20 cellular contexts compared by ENCODE assay signal in the genomic region with DNA sequence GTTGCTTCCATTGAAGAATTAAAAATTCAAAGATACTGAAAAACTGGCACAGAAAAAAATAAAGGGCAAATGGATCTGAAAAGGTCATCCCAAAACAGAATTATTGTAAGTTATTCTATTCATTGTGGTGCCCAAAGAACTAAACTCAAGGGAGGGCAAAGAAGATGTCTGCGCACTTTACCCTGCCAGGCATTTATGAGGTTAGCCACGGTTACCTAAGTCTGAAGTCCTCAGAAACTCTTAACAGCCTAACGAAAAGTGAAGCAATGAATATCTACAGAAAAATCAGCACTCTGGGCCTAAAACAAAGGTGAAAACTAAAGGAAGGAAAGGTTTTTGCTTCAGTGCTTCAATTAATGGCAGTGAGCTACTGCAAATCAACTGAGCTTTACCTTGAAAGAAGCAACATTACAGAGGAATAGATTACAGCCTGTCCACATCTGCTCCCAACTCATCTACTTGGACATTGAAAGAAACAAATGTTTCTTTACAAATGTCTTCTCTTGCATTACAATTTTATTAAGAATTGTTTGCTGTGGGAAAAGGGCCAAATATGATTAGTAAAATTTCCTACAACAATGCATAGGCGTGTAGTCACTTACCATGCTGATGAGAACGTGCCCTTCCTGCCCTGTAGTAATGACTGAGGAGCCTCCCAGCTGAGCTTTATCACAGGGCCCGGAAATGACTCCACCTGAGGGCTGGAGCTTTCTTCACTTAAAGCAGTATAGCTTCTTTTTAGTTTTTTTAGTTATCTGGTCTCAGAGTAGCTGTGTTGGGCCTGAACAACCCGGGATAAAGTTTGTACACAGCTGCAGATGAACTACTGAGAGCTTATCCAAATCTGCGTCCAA. TPM values are rescaled to one million over a fixed set of nuclear protein-coding genes. Genes with fewer than 3 reads are reported as not detected.
DNase-seq lines count a peak whose midpoint lies in the region; ATAC-seq and TF ChIP-seq lines count a peak whose summit lies in the region.
"Had no signal": no experiment of that assay in that cellular context is flagged by ENCODE, and none has a peak within 500 bp of the region (broad histone marks: within the 10 kb centered on the region; RNA-seq: fewer than 3 reads in every experiment).

TSS of gene TUBAL3 (minus strand) at position 641 of the 854 bp plus-strand sequence. CDS start at position 605, 36 bp downstream.

- 62% methylated on average over 8 of the region's 8 CpGs for WGBS in right cardiac atrium

- ATAC-seq in WTC11 (0 out of 2 replicates have a peak, but pooled peaks have one; percentile 38), right cardiac atrium (peak; percentile 70 to 95)
- ATAC-seq: activated CD4-positive, CD25-positive, alpha-beta regulatory T cell treated with anti-CD3 and anti-CD28 coated beads, Interleukin-2, amount 50 U/mL, for 24 hours; sciatic nerve had no signal

- H3K79me2 ChIP-seq in PC-9 (ENCODE audit: low read depth) = no peaks in the 10 kb centered on the region

- H3K36me3 Mint-ChIP-seq in WTC11 = peaks cover 18% of the 10 kb centered on the region

- no peaks in the 10 kb centered on the region for H3K36me3 ChIP-seq in PC-9 (ENCODE audit: low read depth)
- H3K36me3 ChIP-seq: adrenal gland, MG63, neutrophil, SJSA1 had no signal

- H3K27ac Mint-ChIP-seq in WTC11 = no peak within 1 kb of the TSS
- H3K27ac Mint-ChIP-seq: stimulated activated naive CD8-positive, alpha-beta T cell treated with anti-CD3 and anti-CD28 coated beads, Interleukin-15, Interleukin-2, amounts not matched to agents 100 ng/mL and 50 ng/mL, for 24 hours had no signal

- no peaks in the 10 kb centered on the region for H3K27me3 Mint-ChIP-seq in WTC11 (ENCODE audit: low read depth)

- no peaks in the 10 kb centered on the region for H4K20me1 ChIP-seq in PC-9 (ENCODE audit: insufficient read depth)

- POLR2A ChIA-PET in WTC11 (lab: Charles Lee) = no interaction called here
- POLR2A ChIA-PET in PC-9 (lab: Charles Lee; ENCODE audit: unreplicated experiment) = interaction anchor here (0.6 kb wide), 2 partner anchors 42 to 496 kb away, joined by 4 read pairs; no protein-coding TSS in a partner anchor

- no TSS peak for BruUV-seq in PC-9 (replicated peaks; lab: Mats Ljungman, UMichigan)

- CTCF ChIA-PET in WTC11 (lab: Charles Lee) (interaction anchor here (1.1 kb wide), 1 partner anchor 111 kb away, joined by 3 read pairs; no protein-coding TSS in a partner anchor), PC-9 (lab: Charles Lee) (interaction anchor here (0.6 kb wide), 1 partner anchor 390 kb away, joined by 3 read pairs; no protein-coding TSS in a partner anchor)

- H3K9me3 Mint-ChIP-seq in WTC11 = peaks cover 28% of the 10 kb centered on the region
- H3K9me3 Mint-ChIP-seq: central memory CD8-positive, alpha-beta T cell; stimulated activated naive CD8-positive, alpha-beta T cell treated with anti-CD3 and anti-CD28 coated beads, Interleukin-15, Interleukin-2, amounts not matched to agents 100 ng/mL and 50 ng/mL, for 24 hours had no signal

- H3K4me1 ChIP-seq in right cardiac atrium (ENCODE audit: control insufficient read depth, insufficient read depth, low read length) = peaks cover 2% of the 10 kb centered on the region
- no peaks in the 10 kb centered on the region for H3K4me1 ChIP-seq in PC-9 (replicated peaks; ENCODE audit: insufficient read depth)
- H3K4me1 ChIP-seq: adrenal gland, SJSA1 had no signal

- no peak within 1 kb of the TSS for H3K27ac ChIP-seq in right cardiac atrium (ENCODE audit: low read length)
- H3K27ac ChIP-seq in PC-9 = no peak within 1 kb of the TSS
- H3K27ac ChIP-seq: adrenal gland, neutrophil, SJSA1 had no signal

- no peaks in the 10 kb centered on the region for H3K4me1 Mint-ChIP-seq in WTC11
- H3K4me1 Mint-ChIP-seq: central memory CD8-positive, alpha-beta T cell had no signal

- DNase-seq in A172 (ENCODE audit: low spot score) (peak; percentile 46), WTC11 (ENCODE audit: low spot score) (no peak), right cardiac atrium (peak in 1 of 3 donors; percentile 35), NCI-H2196 treated with DMSO at 0.1 percent for 48 hours (lab: John Stamatoyannopoulos, UW; ENCODE audit: unreplicated experiment) (no peak), NOMO-1 treated with DMSO at 0.1 percent for 48 hours (lab: John Stamatoyannopoulos, UW; ENCODE audit: unreplicated experiment) (no peak), PC-9 (no peak), NCI-H146 (lab: John Stamatoyannopoulos, UW) (no peak)
- DNase-seq in Jurkat, Clone E6-1 (ENCODE audit: low read depth, low spot score) = no peak
- DNase-seq: ACHN; adrenal gland; effector CD8-positive, alpha-beta T cell; MG63; NCI-H1930; trophoblast cell had no signal

- H2AFZ ChIP-seq in PC-9 = no peak within 1 kb of the TSS

- H3K9me3 ChIP-seq in right cardiac atrium (ENCODE audit: control insufficient read depth, low read length) (no peaks in the 10 kb centered on the region), PC-9 (ENCODE audit: insufficient read depth, low read depth) (peaks cover 8% of the 10 kb centered on the region; the same call in 1 of the 2 replicates)
- H3K9me3 ChIP-seq: adrenal gland, MG63, neutrophil had no signal

- intact Hi-C loops in right cardiac atrium (cut with DNase I) (no loop called here), PC-9 (cut with micrococcal nuclease; ENCODE audit: unreplicated experiment) (no loop called here)

- H3K27me3 ChIP-seq in right cardiac atrium (ENCODE audit: control insufficient read depth, insufficient read depth) (no peaks in the 10 kb centered on the region), PC-9 (ENCODE audit: insufficient read depth, low read depth) (no peaks in the 10 kb centered on the region)
- H3K27me3 ChIP-seq: adrenal gland, MG63, neutrophil had no signal

- no peak within 1 kb of the TSS for H3K4me2 ChIP-seq in PC-9

- H3K4me3 Mint-ChIP-seq in WTC11 = no peak within 1 kb of the TSS
- H3K4me3 Mint-ChIP-seq: central memory CD8-positive, alpha-beta T cell; stimulated activated naive CD8-positive, alpha-beta T cell treated with anti-CD3 and anti-CD28 coated beads, Interleukin-15, Interleukin-2, amounts not matched to agents 100 ng/mL and 50 ng/mL, for 24 hours had no signal

- H3K9me2 ChIP-seq in PC-9 (ENCODE audit: insufficient read depth) = no peaks in the 10 kb centered on the region

- no peaks in the 10 kb centered on the region for H3F3A ChIP-seq in PC-9 (ENCODE audit: insufficient read depth, low read depth)

- peak within 1 kb of the TSS; percentile 18 for H3K4me3 ChIP-seq in Jurkat, Clone E6-1 (ENCODE audit: low read length)
- peak within 1 kb of the TSS; percentile 15 for H3K4me3 ChIP-seq in right cardiac atrium (ENCODE audit: low read length)
- no peak within 1 kb of the TSS for H3K4me3 ChIP-seq in PC-9
- H3K4me3 ChIP-seq: adrenal gland, MG63, SJSA1 had no signal

- no peak for TF ChIP-seq CTCF in WTC11 (IDR thresholded peaks at IDR 0.05)
- no peak for TF ChIP-seq CTCF in PC-9 (conservative IDR thresholded peaks at IDR 0.05)

TF ChIP-seq in WTC11, 78 proteins besides CTCF, POLR2A, EP300 and RAD21:
- no peak for TF ChIP-seq ZNF423 (CRISPR knock-in tag; IDR thresholded peaks at IDR 0.05)
- no peak for TF ChIP-seq ZNF232 (CRISPR knock-in tag; IDR thresholded peaks at IDR 0.05)
- TF ChIP-seq FOXK1 (CRISPR knock-in tag; IDR thresholded peaks at IDR 0.05) = no peak
- TF ChIP-seq FOXP1 (CRISPR knock-in tag; IDR thresholded peaks at IDR 0.05; ENCODE audit: borderline replicate concordance) = no peak

RNA-seq across cellular contexts. Expression of gene TUBAL3, which starts in this region (rescaled TPM):
- total RNA-seq in A172 (2014; rRNA removed; shearing (Covaris generic)) = not detected in 2 replicates
- polyA plus RNA-seq in Jurkat, Clone E6-1 (2012; ENCODE audit: insufficient read depth, insufficient read length) = 3.3 TPM
- total RNA-seq in WTC11 (2021) (0.15 to 0.25 TPM in 2 of 3 replicates, not detected in the other), right cardiac atrium (1 to 10 TPM in 3 of 4 donors, under 1 TPM in 1; 0.66 to 1.7 (median 1.0) TPM), PC-9 (2021) (0.35 and 0.52 TPM in 2 replicates)
- 0.43 TPM for polyA plus RNA-seq in right cardiac atrium
- total RNA-seq: adrenal gland, SJSA1 had no signal
- polyA plus RNA-seq: adrenal gland had no signal

Comparison
In these comparisons a context has a peak if more than half of its experiments do, and no peak if none do; other contexts are left out.
1. Peak in DNase-seq in A172; RNA of the gene not detected or under 1 TPM.
2. Peak in ATAC-seq in WTC11; RNA of the gene not detected or under 1 TPM.